Comparison of ENCODE assay signal across 10 cellular contexts in the genomic region with DNA sequence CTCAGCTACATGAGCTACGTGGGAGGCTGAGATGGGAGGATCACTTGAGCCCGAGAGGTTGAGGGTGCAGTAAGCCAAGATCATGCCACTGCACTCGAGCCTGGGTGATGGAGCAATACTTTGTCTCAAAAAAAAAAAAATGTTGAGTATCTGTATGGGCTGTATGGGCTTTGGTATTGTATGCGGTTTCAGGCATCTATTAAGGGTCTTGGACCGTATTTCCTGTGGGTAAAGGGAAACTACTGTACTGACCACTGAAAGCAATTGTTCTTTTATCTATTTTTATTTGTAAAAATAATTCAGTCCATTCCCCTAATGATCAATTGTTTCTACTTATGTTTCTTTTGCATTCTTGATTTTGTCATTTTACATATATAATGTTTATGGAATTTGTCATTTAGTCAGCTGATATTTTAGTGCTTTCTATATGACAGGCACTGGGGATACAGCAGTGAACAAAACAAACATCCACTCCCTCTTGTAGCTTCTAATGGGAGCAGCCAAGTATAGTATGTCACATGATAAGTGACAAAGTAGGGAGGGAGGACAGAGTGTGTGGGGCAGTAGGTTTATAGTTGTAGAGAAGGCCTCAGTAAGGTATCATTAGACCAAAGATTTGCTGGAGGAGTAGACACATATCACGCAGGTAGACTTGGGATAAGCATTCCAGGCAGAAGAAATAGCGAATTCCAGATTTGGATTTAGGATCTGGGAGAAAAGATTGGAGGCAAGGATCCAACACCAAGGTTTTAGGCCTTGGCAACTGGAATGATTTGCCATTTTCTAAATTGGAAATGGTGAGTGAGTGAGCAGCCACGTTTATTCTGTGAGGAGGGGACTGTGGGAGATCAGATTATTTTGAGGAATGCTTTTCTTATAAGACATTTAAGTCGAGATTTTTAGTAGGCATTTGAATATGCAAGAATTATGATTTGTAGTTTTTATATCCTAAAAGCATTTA. TPM values are rescaled to one million over a fixed set of nuclear protein-coding genes. Genes with fewer than 3 reads are reported as not detected.
DNase-seq lines count a peak whose midpoint lies in the region; ATAC-seq and TF ChIP-seq lines count a peak whose summit lies in the region.
"Had no signal": no experiment of that assay in that cellular context is flagged by ENCODE, and none has a peak within 500 bp of the region (broad histone marks: within the 10 kb centered on the region; RNA-seq: fewer than 3 reads in every experiment).

No MANE protein-coding gene starts in this region.

- no peak for DNase-seq in Right ventricle myocardium superior
- no peak for DNase-seq in SK-N-DZ (ENCODE audit: low spot score)
- DNase-seq in NK-92 treated with Interleukin-12 subunit alpha and Interleukin-12 subunit beta, amount 100 ng/mL, for 24 hours (lab: John Stamatoyannopoulos, UW) = no peak
- DNase-seq in GM13976 (ENCODE audit: low spot score) = no peak
- no peak for DNase-seq in C1 segment of cervical spinal cord (lab: John Stamatoyannopoulos, UW)
- DNase-seq: activated effector memory CD4-positive, alpha-beta T cell treated with anti-CD3 and anti-CD28 coated beads, Interleukin-2, amount 50 U/mL, for 16 hours had no signal

- H3K4me3 ChIP-seq in BLaER1 treated with 17β-estradiol and CSF1 and Interleukin-3, amounts not matched to agents 10 nM and 100 nM = no peak overlapping the region

- no peak for TF ChIP-seq CTCF in GM13976 (IDR thresholded peaks at IDR 0.05; ENCODE audit: borderline replicate concordance, control extremely low read depth, extremely low read depth, insufficient read depth, missing control alignments)

- peak overlapping the region; percentile 0 to 95 (median 32); a peak in 12 of 22 replicates for H3K4me2 ChIP-seq in BLaER1 treated with 17β-estradiol and CSF1 and Interleukin-3, amounts not matched to agents 10 nM and 100 nM

- in situ Hi-C loops in GM13976 (cut with MboI; ENCODE audit: low sequenced_read_pairs, unreplicated experiment) = no loop called here

- H3K27ac ChIP-seq in BLaER1 treated with 17β-estradiol and CSF1 and Interleukin-3, amounts not matched to agents 10 nM and 100 nM = no peak overlapping the region
- H3K27ac ChIP-seq: C4-2B had no signal

- H3K9me3 ChIP-seq in BLaER1 treated with 17β-estradiol and CSF1 and Interleukin-3, amounts not matched to agents 10 nM and 100 nM (replicated peaks in 1 of 11) = no peaks in the 10 kb centered on the region

- ATAC-seq in GM19463 (IDR thresholded peaks at IDR 0.05; ENCODE audit: unreplicated experiment) = peak; percentile 84
- peak; percentile 86 for ATAC-seq in HG03354 (IDR thresholded peaks at IDR 0.05; ENCODE audit: poor library complexity, severe bottlenecking, unreplicated experiment)
- peak; percentile 90 for ATAC-seq in Right ventricle myocardium superior (ENCODE audit: poor library complexity)

- H3K4me1 ChIP-seq in BLaER1 treated with 17β-estradiol and CSF1 and Interleukin-3, amounts not matched to agents 10 nM and 100 nM = peaks cover 29 to 58% (median 44%) of the 10 kb centered on the region in 10 experiments

- peaks cover 23 to 70% (median 35%) of the 10 kb centered on the region in 11 experiments for H3K36me3 ChIP-seq in BLaER1 treated with 17β-estradiol and CSF1 and Interleukin-3, amounts not matched to agents 10 nM and 100 nM

- peaks cover 56 to 100% (median 91%) of the 10 kb centered on the region in 11 experiments; a peak in 21 of 22 replicates for H4K20me1 ChIP-seq in BLaER1 treated with 17β-estradiol and CSF1 and Interleukin-3, amounts not matched to agents 10 nM and 100 nM

- H3K9ac ChIP-seq in BLaER1 treated with 17β-estradiol and CSF1 and Interleukin-3, amounts not matched to agents 10 nM and 100 nM = no peak overlapping the region

- H3K27me3 ChIP-seq in BLaER1 treated with 17β-estradiol and CSF1 and Interleukin-3, amounts not matched to agents 10 nM and 100 nM = no peaks in the 10 kb centered on the region

- intact Hi-C loops in Right ventricle myocardium superior (cut with DNase I) = no loop called here

RNA-seq across cellular contexts. Expression of gene PCMT1, which starts 6.0 kb away (rescaled TPM):
- 182 TPM for total RNA-seq in Right ventricle myocardium superior
- 148 and 164 TPM in 2 replicates for polyA plus RNA-seq in SK-N-DZ (2014; cell fraction: cytosol; rRNA removed)
- polyA plus RNA-seq in SK-N-DZ (2014; cell fraction: nucleus; rRNA removed) = 82.9 and 95.5 TPM in 2 replicates

RNA-seq across cellular contexts. Expression of gene NUP43, which starts 9.3 kb away (rescaled TPM):
- total RNA-seq in Right ventricle myocardium superior = 29.3 TPM
- 66.3 and 111 TPM in 2 replicates for polyA plus RNA-seq in SK-N-DZ (2014; cell fraction: cytosol; rRNA removed)
- 47.2 and 57.9 TPM in 2 replicates for polyA plus RNA-seq in SK-N-DZ (2014; cell fraction: nucleus; rRNA removed)

RNA-seq across cellular contexts. Expression of gene LATS1, which starts 37.7 kb away (rescaled TPM):
- 9.1 TPM for total RNA-seq in Right ventricle myocardium superior
- 12.3 and 16.7 TPM in 2 replicates for polyA plus RNA-seq in SK-N-DZ (2014; cell fraction: cytosol; rRNA removed)
- polyA plus RNA-seq in SK-N-DZ (2014; cell fraction: nucleus; rRNA removed) = 10.3 and 10.4 TPM in 2 replicates
